ENCODE assay signal across 10 cellular contexts in the genomic region with DNA sequence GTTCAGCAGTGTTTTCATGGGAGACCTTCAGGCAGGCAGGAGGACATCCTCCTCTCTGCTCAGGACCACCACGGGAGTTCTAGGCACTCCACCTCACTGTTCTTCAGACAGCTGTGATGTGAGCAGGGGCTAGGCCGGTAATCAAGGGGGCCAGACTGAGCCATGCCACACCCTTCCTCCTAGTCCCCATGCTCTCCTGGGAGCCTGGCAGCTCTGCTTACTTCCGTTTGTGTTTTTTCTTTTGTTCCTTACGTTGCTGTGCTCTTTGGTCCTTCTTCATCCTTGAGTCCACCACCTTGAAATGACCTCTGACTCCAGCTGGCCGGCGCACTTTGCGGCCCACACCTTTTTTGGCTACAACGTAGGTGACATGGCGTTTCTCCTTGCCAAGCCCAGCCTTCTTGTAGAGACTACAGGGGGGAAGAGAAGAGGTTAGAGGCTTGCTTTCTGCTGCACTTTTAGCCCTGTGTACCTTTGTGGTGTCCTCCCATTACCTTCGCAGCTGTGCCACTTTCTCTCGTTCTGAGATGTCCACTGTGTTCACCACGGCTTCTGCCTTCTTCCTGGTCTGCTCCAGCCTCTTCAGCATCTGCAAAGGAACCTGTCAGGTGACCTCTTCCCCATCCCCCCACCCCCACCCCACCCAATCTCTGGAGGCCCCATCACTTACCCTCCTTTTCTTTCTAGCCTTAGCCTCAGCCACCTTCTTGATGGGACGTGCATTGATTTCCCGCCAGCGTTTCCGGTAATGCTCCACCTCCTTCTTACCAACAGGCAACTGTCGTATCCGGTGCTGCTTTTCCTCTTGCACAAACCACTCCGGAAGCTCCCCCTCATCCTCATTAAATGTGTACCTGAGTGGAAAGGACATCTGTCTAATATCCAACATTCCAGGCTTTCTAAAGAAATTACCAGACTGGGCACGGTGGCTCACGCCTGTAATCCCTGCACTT. TPM values are rescaled to one million over a fixed set of nuclear protein-coding genes. Genes with fewer than 3 reads are reported as not detected.
DNase-seq lines count a peak whose midpoint lies in the region; ATAC-seq and TF ChIP-seq lines count a peak whose summit lies in the region.
"Had no signal": no experiment of that assay in that cellular context is flagged by ENCODE, and none has a peak within 500 bp of the region (broad histone marks: within the 10 kb centered on the region; RNA-seq: fewer than 3 reads in every experiment).

No MANE protein-coding gene starts in this region.

- H3K4me1 Mint-ChIP-seq in activated CD8-positive, alpha-beta memory T cell treated with anti-CD3 and anti-CD28 coated beads, Interleukin-2, amount 10 ng/mL, durations not matched to agents 7 days and 5 days, result peaks cover 25% of the 10 kb centered on the region
- peaks cover 32% of the 10 kb centered on the region for H3K4me1 Mint-ChIP-seq in activated B cell treated with CpG ODN at 0.5 μM for 24 hours
- H3K4me1 Mint-ChIP-seq in stimulated activated effector memory CD8-positive, alpha-beta T cell treated with anti-CD3 and anti-CD28 coated beads, Interleukin-12 subunit alpha, Interleukin-12 subunit beta, amount 100 ng/mL, for 72 hours, result peaks cover 40% of the 10 kb centered on the region
- H3K4me1 Mint-ChIP-seq: brain had no signal

- CTCF ChIA-PET in activated CD8-positive, alpha-beta memory T cell treated with anti-CD3 and anti-CD28 coated beads, Interleukin-2, amount 10 ng/mL, durations not matched to agents 7 days and 5 days (lab: Charles Lee), result interaction anchor here (1.5 to 2.8 kb wide), 3 partner anchors 15 to 46 kb away, joined by 3 to 6 read pairs (median 3); a partner anchor contains a TSS
- CTCF ChIA-PET in activated B cell treated with CpG ODN at 0.5 μM for 24 hours (lab: Charles Lee), result interaction anchor here (1.5 kb wide), 1 partner anchor 15 kb away, joined by 3 read pairs; no protein-coding TSS in a partner anchor

- POLR2A ChIA-PET in activated B cell treated with CpG ODN at 0.5 μM for 24 hours (lab: Charles Lee), result interaction anchor here (0.5 to 1.8 kb wide), 2 partner anchors 23 to 47 kb away, joined by 5 to 10 read pairs; a partner anchor contains a TSS

- peak overlapping the region; percentile 9 for H3K4me3 Mint-ChIP-seq in activated CD8-positive, alpha-beta memory T cell treated with anti-CD3 and anti-CD28 coated beads, Interleukin-2, amount 10 ng/mL, durations not matched to agents 7 days and 5 days
- no peak overlapping the region for H3K4me3 Mint-ChIP-seq in activated B cell treated with CpG ODN at 0.5 μM for 24 hours
- no peak overlapping the region for H3K4me3 Mint-ChIP-seq in stimulated activated effector memory CD8-positive, alpha-beta T cell treated with anti-CD3 and anti-CD28 coated beads, Interleukin-12 subunit alpha, Interleukin-12 subunit beta, amount 100 ng/mL, for 72 hours
- H3K4me3 Mint-ChIP-seq: brain had no signal

- H3K9me3 Mint-ChIP-seq in activated CD8-positive, alpha-beta memory T cell treated with anti-CD3 and anti-CD28 coated beads, Interleukin-2, amount 10 ng/mL, durations not matched to agents 7 days and 5 days (ENCODE audit: low read depth), result no peaks in the 10 kb centered on the region
- no peaks in the 10 kb centered on the region for H3K9me3 Mint-ChIP-seq in activated B cell treated with CpG ODN at 0.5 μM for 24 hours
- no peaks in the 10 kb centered on the region for H3K9me3 Mint-ChIP-seq in stimulated activated effector memory CD8-positive, alpha-beta T cell treated with anti-CD3 and anti-CD28 coated beads, Interleukin-12 subunit alpha, Interleukin-12 subunit beta, amount 100 ng/mL, for 72 hours

- no peak for DNase-seq in activated CD8-positive, alpha-beta memory T cell treated with anti-CD3 and anti-CD28 coated beads, Interleukin-2, amount 10 ng/mL, durations not matched to agents 7 days and 5 days
- DNase-seq in activated CD8-positive, alpha-beta memory T cell treated with anti-CD3 and anti-CD28 coated beads, Interleukin-2, amount 50 U/mL, for 48 hours, result no peak
- no peak for DNase-seq in activated B cell treated with CpG ODN at 0.5 μM for 24 hours
- no peak for DNase-seq in stimulated activated effector memory CD8-positive, alpha-beta T cell treated with anti-CD3 and anti-CD28 coated beads, Interleukin-12 subunit alpha, Interleukin-12 subunit beta, amount 100 ng/mL, for 72 hours (ENCODE audit: low spot score in 2 of 2)
- DNase-seq: NCI-H1417 had no signal

- intact Hi-C loops in activated B cell treated with CpG ODN at 0.5 μM for 24 hours (cut with micrococcal nuclease), result no loop called here

- no peaks in the 10 kb centered on the region for H3K27me3 Mint-ChIP-seq in activated CD8-positive, alpha-beta memory T cell treated with anti-CD3 and anti-CD28 coated beads, Interleukin-2, amount 10 ng/mL, durations not matched to agents 7 days and 5 days
- H3K27me3 Mint-ChIP-seq in activated B cell treated with CpG ODN at 0.5 μM for 24 hours, result no peaks in the 10 kb centered on the region

- H3K36me3 Mint-ChIP-seq in activated CD8-positive, alpha-beta memory T cell treated with anti-CD3 and anti-CD28 coated beads, Interleukin-2, amount 10 ng/mL, durations not matched to agents 7 days and 5 days, result peaks cover 81% of the 10 kb centered on the region
- H3K36me3 Mint-ChIP-seq in activated B cell treated with CpG ODN at 0.5 μM for 24 hours (ENCODE audit: low read depth), result peaks cover 96% of the 10 kb centered on the region
- peaks cover 100% of the 10 kb centered on the region for H3K36me3 Mint-ChIP-seq in stimulated activated effector memory CD8-positive, alpha-beta T cell treated with anti-CD3 and anti-CD28 coated beads, Interleukin-12 subunit alpha, Interleukin-12 subunit beta, amount 100 ng/mL, for 72 hours

- ATAC-seq in activated CD8-positive, alpha-beta memory T cell treated with anti-CD3 and anti-CD28 coated beads, Interleukin-2, amount 10 ng/mL, durations not matched to agents 7 days and 5 days, result no peak
- peak; percentile 31 for ATAC-seq in activated B cell treated with CpG ODN at 0.5 μM for 24 hours (ENCODE audit: low read depth)
- peak; percentile 9 for ATAC-seq in esophagus mucosa
- no peak for ATAC-seq in stimulated activated effector memory CD8-positive, alpha-beta T cell treated with anti-CD3 and anti-CD28 coated beads, Interleukin-12 subunit alpha, Interleukin-12 subunit beta, amount 100 ng/mL, for 72 hours
- ATAC-seq in HG03139 (IDR thresholded peaks at IDR 0.05; ENCODE audit: unreplicated experiment), result no peak
- ATAC-seq in GM21390 (IDR thresholded peaks at IDR 0.05; ENCODE audit: unreplicated experiment), result no peak
- ATAC-seq in HG03457 (IDR thresholded peaks at IDR 0.05; ENCODE audit: unreplicated experiment), result no peak

- TF ChIP-seq CTCF in activated B cell treated with CpG ODN at 0.5 μM for 24 hours (IDR thresholded peaks at IDR 0.05), result no peak

- peak overlapping the region; percentile 63 for H3K27ac Mint-ChIP-seq in activated CD8-positive, alpha-beta memory T cell treated with anti-CD3 and anti-CD28 coated beads, Interleukin-2, amount 10 ng/mL, durations not matched to agents 7 days and 5 days
- H3K27ac Mint-ChIP-seq in activated B cell treated with CpG ODN at 0.5 μM for 24 hours, result peak overlapping the region; percentile 50
- peak overlapping the region; percentile 77 for H3K27ac Mint-ChIP-seq in stimulated activated effector memory CD8-positive, alpha-beta T cell treated with anti-CD3 and anti-CD28 coated beads, Interleukin-12 subunit alpha, Interleukin-12 subunit beta, amount 100 ng/mL, for 72 hours

RNA-seq across cellular contexts. Expression of a gene that starts 7.4 kb away (rescaled TPM):
- 100 to 1,000 TPM; 157 to 195 TPM for total RNA-seq in activated CD8-positive, alpha-beta memory T cell treated with anti-CD3 and anti-CD28 coated beads, Interleukin-2, amount 10 ng/mL, durations not matched to agents 7 days and 5 days
- total RNA-seq in activated B cell treated with CpG ODN at 0.5 μM for 24 hours, result 157 TPM in 2 replicates
- total RNA-seq in esophagus mucosa, result 102 TPM

RNA-seq across cellular contexts. Expression of a gene that starts 7.6 kb away (rescaled TPM):
- total RNA-seq in activated CD8-positive, alpha-beta memory T cell treated with anti-CD3 and anti-CD28 coated beads, Interleukin-2, amount 10 ng/mL, durations not matched to agents 7 days and 5 days, result 10 to 100 TPM; 58.9 to 71.7 TPM
- total RNA-seq in activated B cell treated with CpG ODN at 0.5 μM for 24 hours (82.0 and 85.1 TPM in 2 replicates), esophagus mucosa (18.7 TPM)

RNA-seq across cellular contexts. Expression of a gene that starts 22.6 kb away (rescaled TPM):
- 100 to 1,000 TPM; 137 to 151 TPM for total RNA-seq in activated CD8-positive, alpha-beta memory T cell treated with anti-CD3 and anti-CD28 coated beads, Interleukin-2, amount 10 ng/mL, durations not matched to agents 7 days and 5 days
- total RNA-seq in activated B cell treated with CpG ODN at 0.5 μM for 24 hours (114 and 117 TPM in 2 replicates), esophagus mucosa (68.3 TPM)

RNA-seq across cellular contexts. Expression of a gene that starts 45.9 kb away (rescaled TPM):
- 100 to 1,000 TPM; 121 to 123 TPM for total RNA-seq in activated CD8-positive, alpha-beta memory T cell treated with anti-CD3 and anti-CD28 coated beads, Interleukin-2, amount 10 ng/mL, durations not matched to agents 7 days and 5 days
- total RNA-seq in activated B cell treated with CpG ODN at 0.5 μM for 24 hours (132 and 160 TPM in 2 replicates), esophagus mucosa (56.1 TPM)

RNA-seq across cellular contexts. Expression of a gene that starts 46.5 kb away (rescaled TPM):
- total RNA-seq in activated CD8-positive, alpha-beta memory T cell treated with anti-CD3 and anti-CD28 coated beads, Interleukin-2, amount 10 ng/mL, durations not matched to agents 7 days and 5 days, result 10 to 100 TPM; 55.7 to 71.1 TPM
- total RNA-seq in activated B cell treated with CpG ODN at 0.5 μM for 24 hours (41.4 and 47.6 TPM in 2 replicates), esophagus mucosa (50.6 TPM)

Comparison
In these comparisons a context has a peak if more than half of its experiments do, and no peak if none do; other contexts are left out.
1. ATAC-seq: peak in activated B cell treated with CpG ODN at 0.5 μM for 24 hours (single experiment) and esophagus mucosa (single experiment); none in activated CD8-positive, alpha-beta memory T cell treated with anti-CD3 and anti-CD28 coated beads, Interleukin-2, amount 10 ng/mL, durations not matched to agents 7 days and 5 days (single experiment), stimulated activated effector memory CD8-positive, alpha-beta T cell treated with anti-CD3 and anti-CD28 coated beads, Interleukin-12 subunit alpha, Interleukin-12 subunit beta, amount 100 ng/mL, for 72 hours (single experiment), HG03139 (single experiment), GM21390 (single experiment) and HG03457 (single experiment).
2. Peak in every context shown above with its lines, with median percentiles within 50 percentile points of each other: H3K27ac Mint-ChIP-seq.